In the genomic region with DNA sequence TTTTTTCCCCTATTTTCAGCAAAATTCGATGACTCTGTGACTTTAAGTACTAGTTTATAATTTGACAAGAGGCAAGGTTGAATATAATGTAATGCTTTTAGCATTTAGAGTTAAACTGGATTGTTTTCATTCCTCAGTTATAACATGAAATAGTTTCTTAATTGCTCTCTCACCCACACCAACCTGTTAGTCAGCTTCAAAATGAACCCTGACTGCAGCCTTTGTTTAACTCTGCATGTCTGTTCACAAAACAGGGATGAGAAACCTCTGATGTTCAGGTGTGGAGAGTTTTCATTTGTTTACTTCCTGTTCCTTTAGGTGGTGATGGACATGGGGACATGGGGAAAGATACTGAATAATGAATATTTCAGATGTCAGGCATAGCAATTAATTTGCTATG, we compare ENCODE assay signal across 21 cellular contexts. TPM values are rescaled to one million over a fixed set of nuclear protein-coding genes. Genes with fewer than 3 reads are reported as not detected.
A peak's percentile ranks its signal among the peaks of the same experiment; 100 is the strongest.
DNase-seq lines count a peak whose midpoint lies in the region; ATAC-seq and TF ChIP-seq lines count a peak whose summit lies in the region.
"Had no signal": no experiment of that assay in that cellular context is flagged by ENCODE, and none has a peak within 500 bp of the region (broad histone marks: within the 10 kb centered on the region; RNA-seq: fewer than 3 reads in every experiment).

No MANE protein-coding gene starts in this region.

- TF ChIP-seq RAD21 in Ishikawa (IDR thresholded peaks at IDR 0.05; ENCODE audit: low read depth): no peak

- DNase-seq in BJ (ENCODE audit: low read depth): peak; percentile 12
- peak; percentile 78 for DNase-seq in epithelial cell of prostate (ENCODE audit: low read depth, low spot score)
- no peak for DNase-seq in D341Med (ENCODE audit: low spot score)
- no peak for DNase-seq in immature natural killer cell
- no peak for DNase-seq in COLO668 (lab: John Stamatoyannopoulos, UW; ENCODE audit: unreplicated experiment)
- DNase-seq: activated CD4-positive, alpha-beta T cell treated with anti-CD3 and anti-CD28 coated beads for 36 hours; activated naive CD8-positive, alpha-beta T cell treated with anti-CD3 and anti-CD28 coated beads, Interleukin-2, amount 10 ng/mL, durations not matched to agents 7 days and 5 days; brain microvascular endothelial cell; DMS79 treated with DMSO at 0.1 percent for 48 hours; hypothalamus; islet precursor cell; natural killer cell; NCI-H748 treated with DMSO at 0.1 percent for 48 hours; stimulated activated naive CD4-positive, alpha-beta T cell had no signal

- H3K4me3 Mint-ChIP-seq in nephron (no peak overlapping the region), immature natural killer cell (no peak overlapping the region)
- H3K4me3 Mint-ChIP-seq: activated CD4-positive, alpha-beta T cell treated with anti-CD3 and anti-CD28 coated beads for 36 hours; activated naive CD8-positive, alpha-beta T cell treated with anti-CD3 and anti-CD28 coated beads, Interleukin-2, amount 10 ng/mL, durations not matched to agents 7 days and 5 days; CD14-positive monocyte; natural killer cell had no signal

- peak overlapping the region; percentile 75 for H3K27ac ChIP-seq in epithelial cell of prostate
- H3K27ac ChIP-seq: brain microvascular endothelial cell, coronary artery had no signal

- H3K27me3 Mint-ChIP-seq in nephron (ENCODE audit: low read depth) (peaks cover 1% of the 10 kb centered on the region), immature natural killer cell (ENCODE audit: low read depth in 3 of 3) (peaks cover 0 to 3% (median 3%) of the 10 kb centered on the region in 3 donors)
- H3K27me3 Mint-ChIP-seq: activated CD4-positive, alpha-beta T cell treated with anti-CD3 and anti-CD28 coated beads for 36 hours had no signal

- no peak for TF ChIP-seq CTCF in BJ (IDR thresholded peaks at IDR 0.05; ENCODE audit: insufficient read depth, low read depth, low read length)
- no peak for TF ChIP-seq CTCF in nephron (IDR thresholded peaks at IDR 0.05; ENCODE audit: unreplicated experiment in 3 of 3)

- H3K27ac Mint-ChIP-seq in nephron (peak overlapping the region in 2 of 3 experiments; percentile 11 to 16), immature natural killer cell (no peak overlapping the region)
- H3K27ac Mint-ChIP-seq: activated CD4-positive, alpha-beta T cell treated with anti-CD3 and anti-CD28 coated beads for 36 hours; activated naive CD8-positive, alpha-beta T cell treated with anti-CD3 and anti-CD28 coated beads, Interleukin-2, amount 10 ng/mL, durations not matched to agents 7 days and 5 days; CD14-positive monocyte; natural killer cell had no signal

- H3K4me1 Mint-ChIP-seq in nephron (peaks cover 36% of the 10 kb centered on the region), immature natural killer cell (no peaks in the 10 kb centered on the region)
- H3K4me1 Mint-ChIP-seq: activated naive CD8-positive, alpha-beta T cell treated with anti-CD3 and anti-CD28 coated beads, Interleukin-2, amount 10 ng/mL, durations not matched to agents 7 days and 5 days; natural killer cell had no signal

- no peak overlapping the region for H3K4me3 ChIP-seq in BJ (ENCODE audit: low read depth, low read length)
- H3K4me3 ChIP-seq: coronary artery had no signal

- H3K36me3 ChIP-seq in BJ (ENCODE audit: control insufficient read depth, insufficient read depth, low read length): peaks cover 10% of the 10 kb centered on the region
- H3K36me3 ChIP-seq: brain microvascular endothelial cell had no signal

- CTCF ChIA-PET in BJ (lab: Yijun Ruan, JAX): interaction anchor here (0.8 to 1.3 kb wide), 2 partner anchors 23 to 87 kb away, joined by 3 to 4 read pairs; no protein-coding TSS in a partner anchor

- no peak for ATAC-seq in HG02973 (IDR thresholded peaks at IDR 0.05; ENCODE audit: unreplicated experiment)
- ATAC-seq: activated CD4-positive, alpha-beta T cell treated with anti-CD3 and anti-CD28 coated beads for 36 hours; HCT116; natural killer cell; Right ventricle myocardium inferior had no signal

- H3K9me3 Mint-ChIP-seq in nephron (peaks cover 6% of the 10 kb centered on the region), immature natural killer cell (no peaks in the 10 kb centered on the region)
- H3K9me3 Mint-ChIP-seq: natural killer cell had no signal

- H3K27me3 ChIP-seq in BJ (ENCODE audit: control insufficient read depth, insufficient read depth, low read length): no peaks in the 10 kb centered on the region
- H3K27me3 ChIP-seq: brain microvascular endothelial cell had no signal

- TF ChIP-seq EP300 in Ishikawa (IDR thresholded peaks at IDR 0.05; ENCODE audit: borderline replicate concordance): no peak

- peaks cover 74% of the 10 kb centered on the region for H3K36me3 Mint-ChIP-seq in nephron (ENCODE audit: low read depth)
- no peaks in the 10 kb centered on the region for H3K36me3 Mint-ChIP-seq in immature natural killer cell
- H3K36me3 Mint-ChIP-seq: natural killer cell had no signal

- POLR2A ChIA-PET in BJ (lab: Charles Lee): no interaction called here

TF ChIP-seq in Ishikawa, 13 proteins besides CTCF, POLR2A, EP300 and RAD21:
- no peak for TF ChIP-seq CEBPB (IDR thresholded peaks at IDR 0.05)
- no peak for TF ChIP-seq TAF1 (IDR thresholded peaks at IDR 0.05; ENCODE audit: low read depth)
- TF ChIP-seq TCF12 (IDR thresholded peaks at IDR 0.05; ENCODE audit: low read depth): 0 out of 2 replicates have a peak, but pooled peaks have one; percentile 38
- TF ChIP-seq ZBTB7A (IDR thresholded peaks at IDR 0.05; ENCODE audit: low read depth): no peak
- 0 out of 2 replicates have a peak, but pooled peaks have one; percentile 25 for TF ChIP-seq NFIC (IDR thresholded peaks at IDR 0.05)
- TF ChIP-seq CREB1 (IDR thresholded peaks at IDR 0.05; ENCODE audit: low read depth): no peak
TF ChIP-seq in Ishikawa: peak in this region for 2.

RNA-seq across cellular contexts. Expression of a gene that starts 49.9 kb away (rescaled TPM):
- polyA plus RNA-seq in BJ (2011; rRNA removed): 0.44 and 2.2 TPM in 2 replicates
- polyA minus RNA-seq in BJ (2011; rRNA and poly(A)+ RNA removed): 0.28 and 0.72 TPM in 2 replicates
- under 1 TPM in 2 of 3 donors, not detected in 1; 0.67 to 0.82 TPM for polyA plus RNA-seq in immature natural killer cell
- polyA plus RNA-seq: CD14-positive monocyte had no signal

Comparison
In these comparisons a context has a peak if more than half of its experiments do, and no peak if none do; other contexts are left out.
1. DNase-seq: peak in BJ (single experiment) and epithelial cell of prostate (single experiment); none in D341Med (single experiment), immature natural killer cell (0 of 3) and COLO668 (single experiment).
2. H3K27ac Mint-ChIP-seq: peak in nephron (2 of 3); none in immature natural killer cell (0 of 6).